In genomic region chr5:128559300-128560297, GRCh38 we compare ENCODE assay signal across 25 cellular contexts. TPM values are rescaled to one million over a fixed set of nuclear protein-coding genes. Genes with fewer than 3 reads are reported as not detected.
DNase-seq lines count a peak whose midpoint lies in the region; ATAC-seq and TF ChIP-seq lines count a peak whose summit lies in the region.
"Had no signal": no experiment of that assay in that cellular context is flagged by ENCODE, and none has a peak within 500 bp of the region (broad histone marks: within the 10 kb centered on the region; RNA-seq: fewer than 3 reads in every experiment).

No MANE protein-coding gene starts in this region.

- H3K9ac ChIP-seq in SK-N-SH: no peak overlapping the region
- H3K9ac ChIP-seq: neural progenitor cell had no signal

- no peak for ATAC-seq in HG02798 (IDR thresholded peaks at IDR 0.05; ENCODE audit: poor library complexity, unreplicated experiment)
- ATAC-seq: activated CD8-positive, alpha-beta T cell treated with anti-CD3 and anti-CD28 coated beads for 36 hours; left colon had no signal

- WGBS in SK-N-SH (ENCODE audit: low lambda C conversion rate): 10% methylated on average over 13 of the region's 13 CpGs

- H3K36me3 ChIP-seq in HEK293 (ENCODE audit: control insufficient read depth in 2 of 2, insufficient read depth in 1 of 2, low read length in 2 of 2): no peaks in the 10 kb centered on the region
- H3K36me3 ChIP-seq in SK-N-SH (replicated peaks in 1 of 2; ENCODE audit: control insufficient read depth in 1 of 2, insufficient read depth in 2 of 2, low read length in 1 of 2): no peaks in the 10 kb centered on the region
- H3K36me3 ChIP-seq: ascending aorta, neural progenitor cell, right atrium auricular region, SJSA1, spleen, transverse colon had no signal

- no peaks in the 10 kb centered on the region for H3K79me2 ChIP-seq in SK-N-SH (ENCODE audit: insufficient read depth)

- H3K36me3 Mint-ChIP-seq in osteocyte (ENCODE audit: unreplicated experiment) (peaks cover 6% of the 10 kb centered on the region), type B pancreatic cell (no peaks in the 10 kb centered on the region)
- H3K36me3 Mint-ChIP-seq: activated naive CD8-positive, alpha-beta T cell; memory B cell; neural progenitor cell had no signal

- peaks cover 38% of the 10 kb centered on the region for H3K4me1 Mint-ChIP-seq in osteocyte (ENCODE audit: unreplicated experiment)
- no peaks in the 10 kb centered on the region for H3K4me1 Mint-ChIP-seq in type B pancreatic cell (ENCODE audit: unreplicated experiment)
- H3K4me1 Mint-ChIP-seq: memory B cell, neural progenitor cell had no signal

- H3K4me1 ChIP-seq in HEK293 (ENCODE audit: control insufficient read depth, insufficient read depth, low read length) (no peaks in the 10 kb centered on the region), SK-N-SH (ENCODE audit: control insufficient read depth in 1 of 2, insufficient read depth in 2 of 2, low read depth in 1 of 2, low read length in 1 of 2) (no peaks in the 10 kb centered on the region)
- H3K4me1 ChIP-seq: ascending aorta, right atrium auricular region, SJSA1, spleen, transverse colon had no signal

- peak overlapping the region; percentile 89 for H3K27ac Mint-ChIP-seq in osteocyte (ENCODE audit: unreplicated experiment)
- no peak overlapping the region for H3K27ac Mint-ChIP-seq in type B pancreatic cell
- H3K27ac Mint-ChIP-seq: activated CD8-positive, alpha-beta T cell treated with anti-CD3 and anti-CD28 coated beads for 36 hours; activated naive CD8-positive, alpha-beta T cell; memory B cell; neural progenitor cell; T-helper 1 cell treated with Interleukin-12 subunit alpha and Interleukin-12 subunit beta and Interleukin-4 antibody, amounts not matched to agents 30 μg/mL and 1 μg/mL, for 36 hours had no signal

- H3K4me3 ChIP-seq in HEK293 (ENCODE audit: low read depth, low read length) (no peak overlapping the region), SK-N-SH (ENCODE audit: low read depth in 2 of 2, low read length in 1 of 2) (peak overlapping the region; percentile 15 to 34; a peak in 2 of 4 replicates), choroid plexus epithelial cell (ENCODE audit: low read depth, low read length) (no peak overlapping the region)
- H3K4me3 ChIP-seq: ascending aorta, neural progenitor cell, right atrium auricular region, SJSA1, spleen, transverse colon had no signal

- no peaks in the 10 kb centered on the region for H3K27me3 ChIP-seq in SK-N-SH (ENCODE audit: insufficient read depth)
- H3K27me3 ChIP-seq: ascending aorta, neural progenitor cell, right atrium auricular region, SJSA1, spleen, transverse colon had no signal

- H3K4me3 Mint-ChIP-seq in osteocyte (ENCODE audit: unreplicated experiment): peak overlapping the region; percentile 76
- no peak overlapping the region for H3K4me3 Mint-ChIP-seq in type B pancreatic cell
- H3K4me3 Mint-ChIP-seq: activated CD8-positive, alpha-beta T cell treated with anti-CD3 and anti-CD28 coated beads for 36 hours; activated naive CD8-positive, alpha-beta T cell; memory B cell; neural progenitor cell; T-helper 1 cell treated with Interleukin-12 subunit alpha and Interleukin-12 subunit beta and Interleukin-4 antibody, amounts not matched to agents 30 μg/mL and 1 μg/mL, for 36 hours had no signal

- DNase-seq in SK-N-SH (no peak), choroid plexus epithelial cell (ENCODE audit: low read depth) (peak; percentile 60), osteocyte (ENCODE audit: extremely low spot score, unreplicated experiment) (no peak), type B pancreatic cell (ENCODE audit: extremely low spot score, unreplicated experiment) (no peak), HUDEP-2 (lab: John Stamatoyannopoulos, UW; ENCODE audit: unreplicated experiment in 76 of 76) (no peak)
- DNase-seq: activated CD8-positive, alpha-beta T cell treated with anti-CD3 and anti-CD28 coated beads for 36 hours; C1 segment of cervical spinal cord; cerebellar nuclear complex; COR-L47; left colon; NCI-H1092 treated with DMSO at 0.1 percent for 48 hours; NCI-H187; NCI-H2171 treated with DMSO at 0.1 percent for 48 hours; NCI-H510A treated with DMSO at 0.1 percent for 48 hours; spleen; transverse colon had no signal

- H3K9me2 ChIP-seq in SK-N-SH: no peaks in the 10 kb centered on the region

- CTCF ChIA-PET in HEK293 (lab: Yijun Ruan, JAX): no interaction called here
- CTCF ChIA-PET in SK-N-SH (lab: Yijun Ruan, JAX): no interaction called here

- H3F3A ChIP-seq in SK-N-SH (replicated peaks; ENCODE audit: insufficient read depth): no peaks in the 10 kb centered on the region

- peak overlapping the region; percentile 36 for H3K4me2 ChIP-seq in SK-N-SH
- H3K4me2 ChIP-seq: neural progenitor cell had no signal

- peaks cover 7% of the 10 kb centered on the region for H3K9me3 Mint-ChIP-seq in osteocyte (ENCODE audit: unreplicated experiment)
- no peaks in the 10 kb centered on the region for H3K9me3 Mint-ChIP-seq in type B pancreatic cell
- H3K9me3 Mint-ChIP-seq: activated CD8-positive, alpha-beta T cell treated with anti-CD3 and anti-CD28 coated beads for 36 hours; T-helper 1 cell treated with Interleukin-12 subunit alpha and Interleukin-12 subunit beta and Interleukin-4 antibody, amounts not matched to agents 30 μg/mL and 1 μg/mL, for 36 hours had no signal

- H3K27me3 Mint-ChIP-seq in osteocyte (ENCODE audit: unreplicated experiment): no peaks in the 10 kb centered on the region
- H3K27me3 Mint-ChIP-seq in type B pancreatic cell: no peaks in the 10 kb centered on the region
- H3K27me3 Mint-ChIP-seq: activated CD8-positive, alpha-beta T cell treated with anti-CD3 and anti-CD28 coated beads for 36 hours; activated naive CD8-positive, alpha-beta T cell; memory B cell had no signal

- no peak overlapping the region for H3K27ac ChIP-seq in HEK293 (ENCODE audit: extremely low read depth, low read depth, low read length)
- H3K27ac ChIP-seq in SK-N-SH (ENCODE audit: low read depth in 2 of 2, low read length in 1 of 2): peak overlapping the region in 1 of 2 experiments; percentile 2; a peak in 1 of 4 replicates
- H3K27ac ChIP-seq: ascending aorta, neural progenitor cell, right atrium auricular region, SJSA1, spleen, transverse colon had no signal

- TF ChIP-seq RAD21 in SK-N-SH (IDR thresholded peaks at IDR 0.05; ENCODE audit: low read length): no peak

- TF ChIP-seq CTCF in HEK293 (tag by site-specific recombination; IDR thresholded peaks at IDR 0.05) (no peak), SK-N-SH (IDR thresholded peaks at IDR 0.05) (no peak), choroid plexus epithelial cell (conservative IDR thresholded peaks at IDR 0.05; ENCODE audit: low read depth, low read length) (no peak), osteocyte (IDR thresholded peaks at IDR 0.05) (no peak), type B pancreatic cell (conservative IDR thresholded peaks at IDR 0.05) (no peak)

- H4K20me1 ChIP-seq in SK-N-SH (ENCODE audit: insufficient read depth): no peaks in the 10 kb centered on the region

- POLR2A ChIA-PET in HEK293 (lab: Yijun Ruan, JAX) (no interaction called here), SK-N-SH (lab: Yijun Ruan, JAX) (no interaction called here)

- peak overlapping the region; percentile 44; the same call in 1 of the 2 replicates for H2AFZ ChIP-seq in SK-N-SH (ENCODE audit: low read depth)
- H2AFZ ChIP-seq: neural progenitor cell had no signal

- no peaks in the 10 kb centered on the region for H3K9me3 ChIP-seq in HEK293 (ENCODE audit: control insufficient read depth, insufficient read depth, low read depth, low read length)
- no peaks in the 10 kb centered on the region for H3K9me3 ChIP-seq in SK-N-SH
- H3K9me3 ChIP-seq: ascending aorta, SJSA1, transverse colon had no signal

- TF ChIP-seq EP300 in SK-N-SH (IDR thresholded peaks at IDR 0.05; ENCODE audit: borderline replicate concordance in 1 of 2, low read depth in 1 of 2, low read length in 1 of 2): no peak

TF ChIP-seq in HEK293, 187 proteins besides CTCF, POLR2A, EP300 and RAD21:
- peak; percentile 39; the same call in 1 of the 2 replicates for TF ChIP-seq ZSCAN4 (tag by site-specific recombination; IDR thresholded peaks at IDR 0.05)
- no peak for TF ChIP-seq SP2 (tag by site-specific recombination; IDR thresholded peaks at IDR 0.05)

TF ChIP-seq in SK-N-SH, 30 proteins besides CTCF, POLR2A, EP300 and RAD21 (continues in another document):
- TF ChIP-seq FOSL2 (IDR thresholded peaks at IDR 0.05; ENCODE audit: borderline replicate concordance, low read depth): no peak; the same call in 1 of the 2 replicates
- TF ChIP-seq USF2 (IDR thresholded peaks at IDR 0.05; ENCODE audit: borderline replicate concordance, low read depth, low read length): no peak
- TF ChIP-seq NRF1 (IDR thresholded peaks at IDR 0.05; ENCODE audit: low read depth, low read length): no peak
- no peak for TF ChIP-seq MAX (IDR thresholded peaks at IDR 0.05; ENCODE audit: low read depth)
- no peak for TF ChIP-seq ELF1 (IDR thresholded peaks at IDR 0.05)
- TF ChIP-seq RCOR1 (IDR thresholded peaks at IDR 0.05; ENCODE audit: low read length): no peak
- no peak for TF ChIP-seq EZH2phosphoT487 (IDR thresholded peaks at IDR 0.05; ENCODE audit: borderline replicate concordance, low read depth)
- no peak for TF ChIP-seq FOXJ3 (CRISPR knock-in tag; IDR thresholded peaks at IDR 0.05)
- TF ChIP-seq MXI1 (IDR thresholded peaks at IDR 0.05; ENCODE audit: low read depth, low read length): no peak
- TF ChIP-seq MEF2A (IDR thresholded peaks at IDR 0.05; ENCODE audit: borderline replicate concordance, low read depth): no peak
- no peak for TF ChIP-seq TCF12 (IDR thresholded peaks at IDR 0.05)

RNA-seq across cellular contexts. Expression of gene FBN2, which starts 21.6 kb away (rescaled TPM):
- 2.2 and 5.0 TPM in 2 replicates for polyA plus RNA-seq in SK-N-SH (2012; rRNA removed)
- 4.3 and 7.1 TPM in 2 replicates for polyA plus RNA-seq in SK-N-SH (2012; cell fraction: cytosol; rRNA removed)
- 4.5 and 5.6 TPM in 2 replicates for polyA plus RNA-seq in SK-N-SH (2012; cell fraction: nucleus; rRNA removed)
- total RNA-seq in osteocyte (1,151 and 1,312 TPM in 2 replicates), type B pancreatic cell (ENCODE audit: low replicate concordance) (62.5 and 186 TPM in 2 replicates)
- total RNA-seq: activated CD8-positive, alpha-beta T cell treated with anti-CD3 and anti-CD28 coated beads for 36 hours had no signal

Comparison
In these comparisons a context has a peak if more than half of its experiments do, and no peak if none do; other contexts are left out.
1. H3K4me3 ChIP-seq: peak in SK-N-SH (2 of 2); none in HEK293 (single experiment) and choroid plexus epithelial cell (single experiment).